1 cellular context compared by ENCODE assay signal in the genomic region with DNA sequence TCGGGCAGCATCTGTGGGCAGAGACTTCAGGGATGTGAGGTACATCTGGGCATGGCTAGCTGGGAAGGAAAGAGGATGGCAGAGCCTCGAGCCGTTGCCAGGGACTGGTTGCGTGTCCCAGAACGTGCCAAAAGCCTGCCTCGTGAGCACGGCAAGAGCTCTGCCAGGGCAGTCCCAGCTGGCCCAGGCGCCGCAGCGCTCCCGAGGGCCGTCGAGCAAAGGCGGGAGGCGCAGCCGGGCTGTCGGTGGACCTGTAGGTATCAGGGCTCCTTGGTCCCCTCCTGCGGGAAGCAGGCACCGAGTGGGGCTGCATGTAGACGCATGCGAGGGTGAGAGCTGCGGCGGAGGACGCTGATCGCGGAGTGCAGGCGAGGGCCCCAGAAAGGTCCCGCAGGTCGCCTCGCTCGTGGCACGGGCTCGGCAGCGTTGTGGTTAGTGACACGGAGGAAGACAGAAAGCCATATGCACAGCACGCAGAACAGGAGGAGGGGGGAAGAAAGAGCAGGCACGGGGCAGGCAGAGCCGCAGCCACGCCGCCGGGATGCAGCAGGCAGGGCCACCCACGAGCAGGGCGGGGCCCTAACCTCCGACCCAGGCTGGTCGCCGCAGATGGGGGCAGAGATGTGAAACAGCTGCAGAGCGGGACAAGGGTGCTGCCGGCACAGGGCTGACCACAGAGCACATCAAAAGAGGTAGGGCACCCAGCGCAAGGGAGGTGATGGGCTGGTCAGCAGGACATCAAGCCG.
TF ChIP-seq lines count a peak whose summit lies in the region.

No MANE protein-coding gene starts in this region.

TF ChIP-seq in K562, 482 proteins besides CTCF, POLR2A, EP300 and RAD21:
- TF ChIP-seq ZC3H8 (IDR thresholded peaks at IDR 0.05): no peak
- TF ChIP-seq ETV5 (CRISPR knock-in tag; IDR thresholded peaks at IDR 0.05; ENCODE audit: low read depth): no peak
- TF ChIP-seq TEAD1 (CRISPR knock-in tag; IDR thresholded peaks at IDR 0.05): no peak
- peak; percentile 44; the same call in 1 of the 2 replicates for TF ChIP-seq ZKSCAN1 (IDR thresholded peaks at IDR 0.05; ENCODE audit: low read depth, low read length)
- no peak for TF ChIP-seq U2AF2 (optimal IDR thresholded peaks at IDR 0.05; ENCODE audit: low read depth, low read length)
- no peak for TF ChIP-seq TCFL5 (CRISPR knock-in tag; conservative IDR thresholded peaks at IDR 0.05)
- no peak for TF ChIP-seq SUPT5H (IDR thresholded peaks at IDR 0.05)
- no peak for TF ChIP-seq THRAP3 (IDR thresholded peaks at IDR 0.05; ENCODE audit: borderline replicate concordance)
- TF ChIP-seq, protein P1, sequence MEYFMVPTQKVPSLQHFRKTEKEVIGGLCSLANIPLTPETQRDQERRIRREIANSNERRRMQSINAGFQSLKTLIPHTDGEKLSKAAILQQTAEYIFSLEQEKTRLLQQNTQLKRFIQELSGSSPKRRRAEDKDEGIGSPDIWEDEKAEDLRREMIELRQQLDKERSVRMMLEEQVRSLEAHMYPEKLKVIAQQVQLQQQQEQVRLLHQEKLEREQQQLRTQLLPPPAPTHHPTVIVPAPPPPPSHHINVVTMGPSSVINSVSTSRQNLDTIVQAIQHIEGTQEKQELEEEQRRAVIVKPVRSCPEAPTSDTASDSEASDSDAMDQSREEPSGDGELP (CRISPR knock-in tag; IDR thresholded peaks at IDR 0.05; ENCODE audit: borderline replicate concordance): peak; percentile 79
- TF ChIP-seq, protein P2, sequence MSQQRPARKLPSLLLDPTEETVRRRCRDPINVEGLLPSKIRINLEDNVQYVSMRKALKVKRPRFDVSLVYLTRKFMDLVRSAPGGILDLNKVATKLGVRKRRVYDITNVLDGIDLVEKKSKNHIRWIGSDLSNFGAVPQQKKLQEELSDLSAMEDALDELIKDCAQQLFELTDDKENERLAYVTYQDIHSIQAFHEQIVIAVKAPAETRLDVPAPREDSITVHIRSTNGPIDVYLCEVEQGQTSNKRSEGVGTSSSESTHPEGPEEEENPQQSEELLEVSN (IDR thresholded peaks at IDR 0.05; ENCODE audit: borderline replicate concordance in 1 of 2, extremely low read depth in 1 of 2, insufficient read depth in 1 of 2, insufficient read length in 1 of 2, low read depth in 1 of 2, low read length in 1 of 2, poor library complexity in 1 of 2, severe bottlenecking in 1 of 2): peak in 1 of 2 experiments; percentile 7
- TF ChIP-seq, protein P3, sequence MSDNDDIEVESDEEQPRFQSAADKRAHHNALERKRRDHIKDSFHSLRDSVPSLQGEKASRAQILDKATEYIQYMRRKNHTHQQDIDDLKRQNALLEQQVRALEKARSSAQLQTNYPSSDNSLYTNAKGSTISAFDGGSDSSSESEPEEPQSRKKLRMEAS (CRISPR knock-in tag; IDR thresholded peaks at IDR 0.05): peak; percentile 42; the same call in 1 of the 2 replicates
- no peak for TF ChIP-seq POLR2AphosphoS5 (IDR thresholded peaks at IDR 0.05; ENCODE audit: control insufficient read depth, insufficient read depth, low read depth, low read length)
